1 cellular context compared by ENCODE assay signal in the genomic region with DNA sequence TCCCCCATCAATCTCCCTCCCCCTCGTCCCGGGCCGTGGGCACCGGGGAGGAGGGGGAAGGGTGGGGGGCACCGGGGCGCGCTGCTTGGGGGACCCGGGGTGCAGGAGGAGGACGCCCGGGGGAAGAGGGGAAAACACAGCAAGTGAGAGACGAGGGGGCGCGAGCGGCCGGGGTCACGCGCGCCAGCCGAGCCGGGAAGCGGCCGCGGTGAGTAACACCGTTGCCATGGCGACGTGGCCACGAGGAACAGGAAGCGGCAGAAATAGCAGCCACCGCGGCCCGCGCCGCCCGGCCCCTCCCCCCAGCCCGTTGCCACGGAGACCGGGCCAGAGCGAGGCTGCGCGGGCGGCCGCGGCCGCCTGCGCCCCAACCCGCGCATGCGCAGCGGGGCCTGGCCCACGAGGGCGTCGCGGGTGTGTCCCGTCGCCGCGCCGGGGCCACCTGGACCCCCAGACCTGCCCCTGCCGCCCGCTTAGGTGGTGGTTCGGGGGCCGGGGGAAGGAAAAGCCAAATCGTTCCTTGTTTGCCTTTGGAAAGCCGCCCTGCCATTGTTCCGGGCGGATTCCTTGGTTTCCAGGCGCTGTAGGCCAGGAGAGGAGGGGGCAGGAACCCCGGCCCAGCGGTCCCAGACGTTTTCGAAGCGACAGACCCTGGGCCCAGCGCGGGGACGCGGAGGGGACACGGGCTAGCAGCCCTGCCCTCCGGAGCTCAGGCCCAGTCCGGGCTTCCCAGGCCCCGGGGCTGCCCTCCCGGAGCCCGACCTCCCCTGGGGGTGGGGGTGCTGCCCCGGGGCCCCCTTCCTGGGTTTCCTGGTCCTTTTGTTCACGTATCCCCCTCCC.
TF ChIP-seq lines count a peak whose summit lies in the region.

No MANE protein-coding gene starts in this region.

TF ChIP-seq in K562, 482 proteins besides CTCF, POLR2A, EP300 and RAD21 (continued from another document):
- TF ChIP-seq MYC (IDR thresholded peaks at IDR 0.05; ENCODE audit: low read depth, low read length) (peak; percentile 85), MYC (CRISPR knock-in tag; IDR thresholded peaks at IDR 0.05; ENCODE audit: borderline replicate concordance, low read depth) (peak; percentile 73; the same call in 1 of the 2 replicates)
- TF ChIP-seq, protein P1, sequence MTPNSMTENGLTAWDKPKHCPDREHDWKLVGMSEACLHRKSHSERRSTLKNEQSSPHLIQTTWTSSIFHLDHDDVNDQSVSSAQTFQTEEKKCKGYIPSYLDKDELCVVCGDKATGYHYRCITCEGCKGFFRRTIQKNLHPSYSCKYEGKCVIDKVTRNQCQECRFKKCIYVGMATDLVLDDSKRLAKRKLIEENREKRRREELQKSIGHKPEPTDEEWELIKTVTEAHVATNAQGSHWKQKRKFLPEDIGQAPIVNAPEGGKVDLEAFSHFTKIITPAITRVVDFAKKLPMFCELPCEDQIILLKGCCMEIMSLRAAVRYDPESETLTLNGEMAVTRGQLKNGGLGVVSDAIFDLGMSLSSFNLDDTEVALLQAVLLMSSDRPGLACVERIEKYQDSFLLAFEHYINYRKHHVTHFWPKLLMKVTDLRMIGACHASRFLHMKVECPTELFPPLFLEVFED (CRISPR knock-in tag; conservative IDR thresholded peaks at IDR 0.05) = peak; percentile 45; the same call in 1 of the 2 replicates
